In the genomic region with DNA sequence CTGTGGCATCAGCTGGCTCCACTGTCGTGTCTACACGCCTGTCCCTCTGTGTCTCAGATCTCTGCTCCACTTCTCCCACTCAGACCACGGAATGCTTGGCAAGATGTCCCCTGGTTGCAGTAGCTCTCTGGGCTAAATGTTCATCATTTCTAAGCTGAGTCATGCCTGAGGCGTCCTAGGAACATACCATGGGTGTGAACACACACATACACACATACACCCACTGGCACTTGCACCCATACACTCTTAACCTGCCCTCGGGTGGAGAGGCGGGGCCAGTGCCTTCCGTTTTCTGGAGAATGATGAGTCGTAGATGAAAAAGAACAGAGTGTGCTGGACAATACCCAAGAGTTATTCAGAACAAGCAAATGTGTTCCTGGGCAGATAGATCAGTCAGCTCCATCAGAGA, we compare ENCODE assay signal across 1 cellular context.
TF ChIP-seq lines count a peak whose summit lies in the region.

No MANE protein-coding gene starts in this region.

TF ChIP-seq in GM23338, 12 proteins besides CTCF, POLR2A, EP300 and RAD21 (continued from another document):
- TF ChIP-seq ZNF462 (CRISPR knock-in tag; IDR thresholded peaks at IDR 0.05) (no peak), STAT1 (IDR thresholded peaks at IDR 0.05; ENCODE audit: unreplicated experiment) (no peak), ETS1 (IDR thresholded peaks at IDR 0.05) (no peak), EZH2phosphoT487 (IDR thresholded peaks at IDR 0.05; ENCODE audit: unreplicated experiment) (no peak), EZH2 (IDR thresholded peaks at IDR 0.05; ENCODE audit: low read depth, unreplicated experiment) (no peak), POLR2AphosphoS5 (IDR thresholded peaks at IDR 0.05; ENCODE audit: low read depth) (no peak), ZNF114 (CRISPR knock-in tag; IDR thresholded peaks at IDR 0.05) (no peak), ZNF331 (CRISPR knock-in tag; IDR thresholded peaks at IDR 0.05; ENCODE audit: low read depth) (no peak), CREB1 (CRISPR knock-in tag; IDR thresholded peaks at IDR 0.05; ENCODE audit: low read depth) (no peak)
- TF ChIP-seq, protein P1, sequence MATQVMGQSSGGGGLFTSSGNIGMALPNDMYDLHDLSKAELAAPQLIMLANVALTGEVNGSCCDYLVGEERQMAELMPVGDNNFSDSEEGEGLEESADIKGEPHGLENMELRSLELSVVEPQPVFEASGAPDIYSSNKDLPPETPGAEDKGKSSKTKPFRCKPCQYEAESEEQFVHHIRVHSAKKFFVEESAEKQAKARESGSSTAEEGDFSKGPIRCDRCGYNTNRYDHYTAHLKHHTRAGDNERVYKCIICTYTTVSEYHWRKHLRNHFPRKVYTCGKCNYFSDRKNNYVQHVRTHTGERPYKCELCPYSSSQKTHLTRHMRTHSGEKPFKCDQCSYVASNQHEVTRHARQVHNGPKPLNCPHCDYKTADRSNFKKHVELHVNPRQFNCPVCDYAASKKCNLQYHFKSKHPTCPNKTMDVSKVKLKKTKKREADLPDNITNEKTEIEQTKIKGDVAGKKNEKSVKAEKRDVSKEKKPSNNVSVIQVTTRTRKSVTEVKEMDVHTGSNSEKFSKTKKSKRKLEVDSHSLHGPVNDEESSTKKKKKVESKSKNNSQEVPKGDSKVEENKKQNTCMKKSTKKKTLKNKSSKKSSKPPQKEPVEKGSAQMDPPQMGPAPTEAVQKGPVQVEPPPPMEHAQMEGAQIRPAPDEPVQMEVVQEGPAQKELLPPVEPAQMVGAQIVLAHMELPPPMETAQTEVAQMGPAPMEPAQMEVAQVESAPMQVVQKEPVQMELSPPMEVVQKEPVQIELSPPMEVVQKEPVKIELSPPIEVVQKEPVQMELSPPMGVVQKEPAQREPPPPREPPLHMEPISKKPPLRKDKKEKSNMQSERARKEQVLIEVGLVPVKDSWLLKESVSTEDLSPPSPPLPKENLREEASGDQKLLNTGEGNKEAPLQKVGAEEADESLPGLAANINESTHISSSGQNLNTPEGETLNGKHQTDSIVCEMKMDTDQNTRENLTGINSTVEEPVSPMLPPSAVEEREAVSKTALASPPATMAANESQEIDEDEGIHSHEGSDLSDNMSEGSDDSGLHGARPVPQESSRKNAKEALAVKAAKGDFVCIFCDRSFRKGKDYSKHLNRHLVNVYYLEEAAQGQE (IDR thresholded peaks at IDR 0.05; ENCODE audit: unreplicated experiment) = no peak
